Comparison of ENCODE assay signal across 17 cellular contexts in genomic region chr17:7848665-7849184, GRCh38. TPM values are rescaled to one million over a fixed set of nuclear protein-coding genes. Genes with fewer than 3 reads are reported as not detected.
"Had no signal": no experiment of that assay in that cellular context is flagged by ENCODE, and none has a peak within 500 bp of the region (broad histone marks: within the 10 kb centered on the region; RNA-seq: fewer than 3 reads in every experiment).

No MANE protein-coding gene starts in this region.

- DNase-seq: activated CD4-positive, CD25-positive, alpha-beta regulatory T cell treated with anti-CD3 and anti-CD28 coated beads, Interleukin-2, amount 50 U/mL, for 72 hours; activated naive CD4-positive, alpha-beta T cell; activated naive CD8-positive, alpha-beta T cell treated with anti-CD3 and anti-CD28 coated beads, Interleukin-2, amount 50 U/mL, for 24 hours; aorta; cerebellar nuclear complex; effector CD8-positive, alpha-beta T cell; foreskin fibroblast; hypothalamus; left ventricle myocardium inferior; occipital lobe; small intestine; T-helper 1 cell had no signal

- H3K9me3 ChIP-seq: left ventricle myocardium inferior, right atrium auricular region, suprapubic skin had no signal

- H3K4me3 ChIP-seq: left ventricle myocardium inferior, right atrium auricular region, SK-N-MC, suprapubic skin had no signal

- ATAC-seq: activated naive CD8-positive, alpha-beta T cell treated with anti-CD3 and anti-CD28 coated beads, Interleukin-2, amount 50 U/mL, for 24 hours; naive thymus-derived CD8-positive, alpha-beta T cell had no signal

- FAIRE-seq: endothelial cell of umbilical vein, small intestine had no signal

- H3K27ac ChIP-seq: left ventricle myocardium inferior, right atrium auricular region, SK-N-MC, suprapubic skin had no signal

- H3K27me3 ChIP-seq: right atrium auricular region, suprapubic skin had no signal

RNA-seq across cellular contexts. Expression of gene TMEM88, which starts 6.1 kb away (rescaled TPM):
- polyA plus RNA-seq: naive thymus-derived CD8-positive, alpha-beta T cell had no signal
